ENCODE assay signal across 23 cellular contexts in the genomic region with DNA sequence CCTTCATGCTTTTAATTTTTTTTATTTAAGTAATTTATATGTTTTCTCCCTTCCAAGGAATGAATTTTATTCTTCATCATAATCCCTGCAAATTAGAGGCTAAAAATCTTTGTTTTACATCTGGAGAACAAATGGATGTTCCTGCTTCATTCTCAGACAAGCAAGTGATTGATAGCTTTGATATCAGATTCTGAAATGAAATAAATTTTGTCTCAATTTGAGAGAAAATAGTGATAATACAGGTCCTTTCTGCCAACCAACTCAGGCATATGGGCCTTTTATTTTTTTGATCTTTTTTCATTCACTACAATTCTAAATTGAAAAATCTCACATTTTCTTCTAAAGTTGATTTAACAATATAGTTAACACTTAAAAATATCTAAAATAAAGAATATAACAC.
"Had no signal": no experiment of that assay in that cellular context is flagged by ENCODE, and none has a peak within 500 bp of the region (broad histone marks: within the 10 kb centered on the region; RNA-seq: fewer than 3 reads in every experiment).

No MANE protein-coding gene starts in this region.

- H3K4me1 ChIP-seq: colonic mucosa, esophagus muscularis mucosa, esophagus squamous epithelium, foreskin keratinocyte, gastroesophageal sphincter, heart left ventricle, heart right ventricle had no signal

- H3K9me3 ChIP-seq: colonic mucosa, esophagus muscularis mucosa, esophagus squamous epithelium, gastrocnemius medialis, gastroesophageal sphincter, heart left ventricle, heart right ventricle had no signal

- H3K4me3 ChIP-seq: colonic mucosa, coronary artery, dorsolateral prefrontal cortex, esophagus muscularis mucosa, esophagus squamous epithelium, gastrocnemius medialis, gastroesophageal sphincter, heart left ventricle, heart right ventricle had no signal

- H3K27ac ChIP-seq: colonic mucosa, coronary artery, dorsolateral prefrontal cortex, epithelial cell of prostate, esophagus muscularis mucosa, esophagus squamous epithelium, foreskin keratinocyte, gastrocnemius medialis, gastroesophageal sphincter, heart left ventricle, heart right ventricle had no signal

- H3K27me3 ChIP-seq: colonic mucosa, dorsolateral prefrontal cortex, esophagus muscularis mucosa, esophagus squamous epithelium, foreskin keratinocyte, gastrocnemius medialis, gastroesophageal sphincter, heart left ventricle, heart right ventricle had no signal

- DNase-seq: colonic mucosa; cortex of kidney; dorsolateral prefrontal cortex; effector CD4-positive, alpha-beta T cell; effector CD8-positive, alpha-beta T cell; effector memory CD4-positive, alpha-beta T cell; effector memory CD8-positive, alpha-beta T cell; endodermal cell; erythroblast; esophagus squamous epithelium; foreskin fibroblast; foreskin keratinocyte; foreskin melanocyte; gastrocnemius medialis; glutamatergic neuron; head of caudate nucleus; heart left ventricle; heart right ventricle had no signal

- ATAC-seq: effector memory CD8-positive, alpha-beta T cell; esophagus mucosa; foreskin keratinocyte; gastrocnemius medialis; gastroesophageal sphincter; heart left ventricle; heart right ventricle had no signal

- H3K36me3 ChIP-seq: colonic mucosa, esophagus muscularis mucosa, esophagus squamous epithelium, gastrocnemius medialis, gastroesophageal sphincter, heart left ventricle, heart right ventricle had no signal
